Comparison of ENCODE assay signal across 22 cellular contexts in genomic region chr12:58858030-58858429, GRCh38.
"Had no signal": no experiment of that assay in that cellular context is flagged by ENCODE, and none has a peak within 500 bp of the region (broad histone marks: within the 10 kb centered on the region; RNA-seq: fewer than 3 reads in every experiment).

No MANE protein-coding gene starts in this region.

- H3K9me3 ChIP-seq: colonic mucosa, esophagus muscularis mucosa, gastroesophageal sphincter, heart right ventricle, lower lobe of right lung had no signal

- H3K27ac ChIP-seq: colonic mucosa, esophagus muscularis mucosa, foreskin keratinocyte, gastroesophageal sphincter, heart right ventricle, left lung, lower lobe of right lung had no signal

- H3K27me3 Mint-ChIP-seq: dendritic cell treated with granulocyte-macrophage colony-stimulating factor and Interleukin-4, amounts not matched to agents 40 ng/mL and 50 ng/mL, for 4 days; memory B cell; naive thymus-derived CD4-positive, alpha-beta T cell had no signal

- H3K4me1 Mint-ChIP-seq: memory B cell; naive thymus-derived CD4-positive, alpha-beta T cell had no signal

- H3K36me3 Mint-ChIP-seq: memory B cell; naive thymus-derived CD4-positive, alpha-beta T cell had no signal

- H3K4me1 ChIP-seq: colonic mucosa, esophagus muscularis mucosa, foreskin keratinocyte, gastroesophageal sphincter, heart right ventricle, left lung, lower lobe of right lung had no signal

- FAIRE-seq: endothelial cell of umbilical vein, frontal cortex, islet of Langerhans, keratinocyte had no signal

- H3K4me3 Mint-ChIP-seq: dendritic cell treated with granulocyte-macrophage colony-stimulating factor and Interleukin-4, amounts not matched to agents 40 ng/mL and 50 ng/mL, for 4 days; memory B cell; naive thymus-derived CD4-positive, alpha-beta T cell had no signal

- DNase-seq: colonic mucosa; cortex of kidney; effector memory CD4-positive, alpha-beta T cell; foreskin keratinocyte; head of caudate nucleus; heart right ventricle; hippocampal formation; left cardiac atrium; left lung; left ventricle myocardium superior; lower lobe of right lung; mesendoderm; midbrain; naive thymus-derived CD4-positive, alpha-beta T cell had no signal

- H3K4me3 ChIP-seq: colonic mucosa, esophagus muscularis mucosa, gastroesophageal sphincter, heart right ventricle, left lung, lower lobe of right lung had no signal

- H3K27me3 ChIP-seq: colonic mucosa, esophagus muscularis mucosa, foreskin keratinocyte, gastroesophageal sphincter, heart right ventricle, left lung had no signal

- H3K36me3 ChIP-seq: colonic mucosa, esophagus muscularis mucosa, gastroesophageal sphincter, heart right ventricle, left lung, lower lobe of right lung had no signal

- H3K27ac Mint-ChIP-seq: dendritic cell treated with granulocyte-macrophage colony-stimulating factor and Interleukin-4, amounts not matched to agents 40 ng/mL and 50 ng/mL, for 4 days; memory B cell; naive thymus-derived CD4-positive, alpha-beta T cell had no signal
